Comparison of ENCODE assay signal across 9 cellular contexts in the genomic region with DNA sequence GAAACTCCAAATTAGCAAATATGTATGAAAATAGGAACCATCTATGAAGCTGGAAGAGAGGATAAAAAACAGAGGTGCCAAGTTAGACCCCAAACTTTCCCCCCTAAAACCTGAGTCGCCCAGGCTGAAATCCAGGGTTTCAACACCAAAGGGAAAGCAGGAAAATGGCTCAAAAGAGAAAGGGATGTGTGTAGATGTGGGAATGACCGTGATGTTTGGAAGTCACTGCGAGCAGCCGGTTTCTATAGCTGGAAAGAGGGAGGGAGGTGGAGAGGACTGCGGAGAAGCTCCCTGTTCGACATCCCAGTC. TPM values are rescaled to one million over a fixed set of nuclear protein-coding genes. Genes with fewer than 3 reads are reported as not detected.
DNase-seq lines count a peak whose midpoint lies in the region; ATAC-seq and TF ChIP-seq lines count a peak whose summit lies in the region.
"Had no signal": no experiment of that assay in that cellular context is flagged by ENCODE, and none has a peak within 500 bp of the region (broad histone marks: within the 10 kb centered on the region; RNA-seq: fewer than 3 reads in every experiment).

No MANE protein-coding gene starts in this region.

- no peaks in the 10 kb centered on the region for H3K27me3 ChIP-seq in WERI-Rb-1 (ENCODE audit: insufficient read depth, low read depth, severe bottlenecking)
- no peaks in the 10 kb centered on the region for H3K27me3 ChIP-seq in right cardiac atrium (ENCODE audit: control insufficient read depth, insufficient read depth)

- H3K36me3 ChIP-seq in WERI-Rb-1: peaks cover 34% of the 10 kb centered on the region

- H3K9me3 ChIP-seq in WERI-Rb-1 (ENCODE audit: severe bottlenecking) (no peaks in the 10 kb centered on the region), right cardiac atrium (ENCODE audit: control insufficient read depth, low read length) (no peaks in the 10 kb centered on the region)

- no peaks in the 10 kb centered on the region for H3K4me1 ChIP-seq in right cardiac atrium (ENCODE audit: control insufficient read depth, insufficient read depth, low read length)

- TF ChIP-seq CTCF in WERI-Rb-1 (IDR thresholded peaks at IDR 0.05; ENCODE audit: low read depth, low read length): no peak

- H3K4me3 ChIP-seq in WERI-Rb-1 (ENCODE audit: low read depth, low read length) (peak overlapping the region; percentile 55), right cardiac atrium (ENCODE audit: low read length) (peak overlapping the region; percentile 62), skeletal muscle cell (ENCODE audit: low read depth, low read length) (peak overlapping the region; percentile 58)

- DNase-seq in EL: peak; percentile 32
- DNase-seq in WERI-Rb-1: no peak
- DNase-seq in right cardiac atrium: no peak
- DNase-seq in skeletal muscle cell (ENCODE audit: low read depth): no peak
- DNase-seq in H4 (ENCODE audit: low spot score): no peak
- no peak for DNase-seq in NCI-H1092 treated with DMSO at 0.1 percent for 48 hours (lab: John Stamatoyannopoulos, UW)
- no peak for DNase-seq in nucleus accumbens (lab: John Stamatoyannopoulos, UW)

- no peak overlapping the region for H3K27ac ChIP-seq in WERI-Rb-1
- H3K27ac ChIP-seq in right cardiac atrium (ENCODE audit: low read length): no peak overlapping the region
- H3K27ac ChIP-seq: KMS-11 had no signal

- intact Hi-C loops in right cardiac atrium (cut with DNase I): no loop called here

- no peak for ATAC-seq in right cardiac atrium
- no peak for ATAC-seq in GM18502 (IDR thresholded peaks at IDR 0.05; ENCODE audit: poor library complexity, unreplicated experiment)

- WGBS in right cardiac atrium: 4% methylated on average over 6 of the region's 6 CpGs

RNA-seq across cellular contexts. Expression of a gene that starts 4.5 kb away (rescaled TPM):
- 10 to 100 TPM; 30.4 to 38.2 (median 34.4) TPM for total RNA-seq in right cardiac atrium
- polyA plus RNA-seq in right cardiac atrium: 33.7 TPM
- 26.9 and 29.3 TPM in 2 replicates for total RNA-seq in H4 (2014; rRNA removed; shearing (Covaris generic))

RNA-seq across cellular contexts. Expression of a gene that starts 8.4 kb away (rescaled TPM):
- 10 to 100 TPM; 16.9 to 20.2 (median 19.1) TPM for total RNA-seq in right cardiac atrium
- 16.9 TPM for polyA plus RNA-seq in right cardiac atrium
- total RNA-seq in H4 (2014; rRNA removed; shearing (Covaris generic)): 1.2 and 5.6 TPM in 2 replicates

RNA-seq across cellular contexts. Expression of a gene that starts 12.1 kb away (rescaled TPM):
- total RNA-seq in right cardiac atrium: 100 to 1,000 TPM in 1 of 4 donors, 10 to 100 TPM in 3; 59.0 to 124 (median 81.6) TPM
- polyA plus RNA-seq in right cardiac atrium: 78.6 TPM
- 64.8 and 69.5 TPM in 2 replicates for total RNA-seq in H4 (2014; rRNA removed; shearing (Covaris generic))

RNA-seq across cellular contexts. Expression of a gene that starts 12.3 kb away (rescaled TPM):
- total RNA-seq in right cardiac atrium: 10 to 100 TPM; 32.8 to 44.8 (median 35.0) TPM
- 31.7 TPM for polyA plus RNA-seq in right cardiac atrium
- 7.8 and 8.3 TPM in 2 replicates for total RNA-seq in H4 (2014; rRNA removed; shearing (Covaris generic))

RNA-seq across cellular contexts. Expression of a gene that starts 20.5 kb away (rescaled TPM):
- total RNA-seq in right cardiac atrium: 1 to 10 TPM; 1.5 to 4.0 (median 2.3) TPM
- 3.7 TPM for polyA plus RNA-seq in right cardiac atrium
- total RNA-seq in H4 (2014; rRNA removed; shearing (Covaris generic)): 0.10 and 0.39 TPM in 2 replicates
